8 cellular contexts compared by ENCODE assay signal in the genomic region with DNA sequence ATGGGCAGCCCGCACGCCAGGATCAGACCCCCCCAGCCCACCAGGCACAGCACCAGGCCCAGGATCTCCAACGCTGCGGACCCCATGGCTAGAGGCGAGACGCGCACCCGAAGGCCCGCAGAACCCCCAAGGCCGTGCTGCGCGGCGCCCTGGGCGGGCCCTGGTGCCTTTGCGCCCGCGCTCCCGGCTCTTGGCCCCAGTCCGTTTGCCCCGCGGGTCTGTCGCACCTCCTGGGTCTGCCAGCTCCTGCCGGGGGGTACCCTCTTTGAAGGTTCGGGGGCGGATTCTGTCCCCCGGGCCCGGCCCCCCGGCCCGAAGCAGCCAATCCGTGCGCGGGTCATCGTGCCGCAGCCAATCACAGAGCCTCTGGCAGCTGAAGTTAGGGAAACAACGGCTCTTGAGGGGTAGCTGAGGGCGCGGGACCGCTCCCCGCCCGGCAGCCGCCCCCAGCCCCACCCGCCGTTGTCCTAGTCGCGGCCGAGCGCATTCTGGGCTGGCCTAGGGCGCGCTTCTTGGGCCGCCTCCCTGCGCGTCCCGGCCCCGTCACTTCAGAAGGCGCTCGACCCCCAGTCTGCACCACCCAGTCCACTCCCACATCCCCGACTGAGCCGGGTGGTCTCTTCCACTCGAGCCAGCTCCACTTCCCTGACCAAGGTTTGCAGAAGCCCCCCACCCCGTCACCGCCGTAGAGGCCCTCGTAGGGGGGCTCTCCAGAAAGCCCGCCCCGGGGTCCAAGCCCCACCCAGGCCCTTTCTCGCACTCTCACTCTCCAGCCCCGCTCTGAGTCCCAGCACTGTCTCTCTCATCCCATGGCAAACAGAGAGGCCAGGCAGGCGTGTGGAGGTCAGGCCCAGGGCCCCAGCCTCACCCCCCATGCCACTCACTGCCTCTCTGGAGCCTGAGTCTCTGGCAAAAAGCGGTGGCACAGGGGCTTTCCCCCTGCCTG. TPM values are rescaled to one million over a fixed set of nuclear protein-coding genes. Genes with fewer than 3 reads are reported as not detected.
A peak's percentile ranks its signal among the peaks of the same experiment; 100 is the strongest.
DNase-seq lines count a peak whose midpoint lies in the region; ATAC-seq and FAIRE-seq lines count a peak whose summit lies in the region.

Gene CLDN5 (minus strand): TSS at position 241 of the 946 bp plus-strand sequence. CDS start 155 bp downstream, at position 86.

- peak; percentile 55 for DNase-seq in Daoy (ENCODE audit: low read depth)
- DNase-seq in NT2/D1 (ENCODE audit: low read depth, low spot score): no peak
- peak; percentile 14 for DNase-seq in urothelium cell line (ENCODE audit: low spot score)
- DNase-seq in SJCRH30: no peak

- H3K9me3 ChIP-seq in NT2/D1 (ENCODE audit: insufficient read depth, low read length) (no peaks in the 10 kb centered on the region), ectodermal cell (ENCODE audit: control insufficient read depth, low read length) (no peaks in the 10 kb centered on the region), mesodermal cell (ENCODE audit: control insufficient read depth, low read length) (no peaks in the 10 kb centered on the region), SJCRH30 (replicated peaks) (no peaks in the 10 kb centered on the region)

- peaks cover 13% of the 10 kb centered on the region for H3K36me3 ChIP-seq in NT2/D1 (ENCODE audit: insufficient read depth, insufficient read length, low read length)
- no peaks in the 10 kb centered on the region for H3K36me3 ChIP-seq in ectodermal cell (ENCODE audit: control insufficient read depth, insufficient read depth, low read length)
- H3K36me3 ChIP-seq in mesodermal cell (ENCODE audit: control insufficient read depth, insufficient read depth, low read length): peaks cover 9% of the 10 kb centered on the region
- H3K36me3 ChIP-seq in SJCRH30: no peaks in the 10 kb centered on the region

- peaks cover 35% of the 10 kb centered on the region for H3K27me3 ChIP-seq in NT2/D1 (ENCODE audit: insufficient read depth, insufficient read length)
- H3K27me3 ChIP-seq in ectodermal cell (ENCODE audit: control insufficient read depth, insufficient read depth, low read length, poor library complexity, severe bottlenecking): peaks cover 54% of the 10 kb centered on the region
- H3K27me3 ChIP-seq in SJCRH30: no peaks in the 10 kb centered on the region

- H3K4me3 ChIP-seq in NT2/D1 (ENCODE audit: insufficient read length, low read depth) (peak within 1 kb of the TSS; percentile 43), ectodermal cell (ENCODE audit: insufficient read depth, low read depth, low read length) (peak within 1 kb of the TSS; percentile 42), mesodermal cell (ENCODE audit: extremely low read depth, insufficient read depth, low read length, poor library complexity, severe bottlenecking) (peak within 1 kb of the TSS; percentile 36), SJCRH30 (no peak within 1 kb of the TSS)

- ATAC-seq in HG02798 (IDR thresholded peaks at IDR 0.05; ENCODE audit: poor library complexity, unreplicated experiment) (no peak), HG03439 (IDR thresholded peaks at IDR 0.05; ENCODE audit: unreplicated experiment) (no peak)

- no peak for FAIRE-seq in urothelium cell line (lab: Jason Lieb, UNC)

- 4 to 5% methylated on average over 69 of the region's 69 CpGs for WGBS in ectodermal cell, 2 experiments
- 4 to 7% methylated on average over 47 to 60 of the region's 69 CpGs for WGBS in mesodermal cell (ENCODE audit: insufficient coverage in 2 of 2), 2 experiments

- peaks cover 31% of the 10 kb centered on the region for H3K4me1 ChIP-seq in NT2/D1 (ENCODE audit: insufficient read depth, insufficient read length)
- H3K4me1 ChIP-seq in ectodermal cell (ENCODE audit: control insufficient read depth, insufficient read depth, low read length): peaks cover 21% of the 10 kb centered on the region
- peaks cover 6% of the 10 kb centered on the region for H3K4me1 ChIP-seq in mesodermal cell (ENCODE audit: control insufficient read depth, insufficient read depth, low read length, poor library complexity, severe bottlenecking)
- peaks cover 35% of the 10 kb centered on the region for H3K4me1 ChIP-seq in SJCRH30

- peak within 1 kb of the TSS; percentile 87 for H3K9ac ChIP-seq in NT2/D1 (ENCODE audit: insufficient read length, low read depth)

- H3K27ac ChIP-seq in ectodermal cell (ENCODE audit: insufficient read depth, low read depth, low read length, poor library complexity, severe bottlenecking) (no peak within 1 kb of the TSS), mesodermal cell (ENCODE audit: low read depth, low read length, severe bottlenecking) (no peak within 1 kb of the TSS), SJCRH30 (no peak within 1 kb of the TSS)

RNA-seq across cellular contexts. Expression of gene CLDN5, which starts in this region (rescaled TPM):
- 0.11 TPM in 1 of 2 replicates, not detected in the other for total RNA-seq in Daoy (2014; rRNA removed; shearing (Covaris generic))
- polyA plus RNA-seq in ectodermal cell (2013, experiment 1 of 4): 1.7 TPM
- 1.4 TPM for polyA plus RNA-seq in ectodermal cell (2013, experiment 2 of 4)
- polyA plus RNA-seq in ectodermal cell (2013, experiment 3 of 4): 3.5 TPM
- polyA plus RNA-seq in ectodermal cell (2013, experiment 4 of 4): 5.1 TPM
- 4.9 TPM for polyA plus RNA-seq in mesodermal cell (2013, experiment 1 of 2)
- polyA plus RNA-seq in mesodermal cell (2013, experiment 2 of 2): 2.8 TPM
- 0.04 and 0.20 TPM in 2 replicates for total RNA-seq in SJCRH30 (2014; rRNA removed; shearing (Covaris generic))

Comparison
In these comparisons a context has a peak if more than half of its experiments do, and no peak if none do; other contexts are left out.
1. Peak in DNase-seq in Daoy; RNA of the gene not detected or under 1 TPM.